ENCODE assay signal across 13 cellular contexts in the genomic region with DNA sequence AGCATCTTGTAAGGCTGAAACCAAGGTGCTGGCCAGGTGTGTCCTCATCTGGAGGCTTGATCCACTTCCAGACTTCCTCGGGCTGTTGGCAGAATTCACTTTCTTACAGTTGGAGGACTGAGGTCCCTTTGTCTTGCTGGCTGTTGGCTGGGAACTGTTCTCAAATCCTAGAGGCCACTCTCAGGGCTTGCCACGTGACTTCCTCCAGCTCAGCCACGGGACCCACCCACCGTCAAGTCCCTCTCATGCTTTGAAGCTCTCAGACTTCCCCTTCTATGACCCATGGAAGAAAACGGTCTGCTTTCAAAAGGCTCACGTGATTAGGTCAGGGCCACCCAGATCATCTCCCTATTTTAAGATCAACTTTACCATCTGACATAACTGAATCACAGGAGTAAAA.
DNase-seq lines count a peak whose midpoint lies in the region; ATAC-seq, FAIRE-seq and TF ChIP-seq lines count a peak whose summit lies in the region.
"Had no signal": no experiment of that assay in that cellular context is flagged by ENCODE, and none has a peak within 500 bp of the region (broad histone marks: within the 10 kb centered on the region; RNA-seq: fewer than 3 reads in every experiment).

No MANE protein-coding gene starts in this region.

- no peak overlapping the region for H3K27ac ChIP-seq in DOHH2 (ENCODE audit: low read depth, low read length)
- no peak overlapping the region for H3K27ac ChIP-seq in Karpas-422 (ENCODE audit: low read length)
- H3K27ac ChIP-seq: gastroesophageal sphincter had no signal

- H3K4me1 Mint-ChIP-seq in effector memory CD8-positive, alpha-beta T cell (ENCODE audit: low read depth in 2 of 2), result peaks cover 12 to 14% of the 10 kb centered on the region in 2 donors

- no peaks in the 10 kb centered on the region for H3K36me3 ChIP-seq in DOHH2 (ENCODE audit: control insufficient read depth, low read length)
- H3K36me3 ChIP-seq in Karpas-422 (ENCODE audit: insufficient read depth, low read length), result no peaks in the 10 kb centered on the region
- H3K36me3 ChIP-seq: gastroesophageal sphincter had no signal

- peak overlapping the region; percentile 19; the same call in 1 of the 2 replicates for H3K4me2 ChIP-seq in DOHH2 (ENCODE audit: low read length)
- H3K4me2 ChIP-seq in Karpas-422 (ENCODE audit: low read depth, low read length, poor library complexity, severe bottlenecking), result no peak overlapping the region

- H3K36me3 Mint-ChIP-seq in effector memory CD8-positive, alpha-beta T cell (ENCODE audit: insufficient read depth), result peaks cover 5% of the 10 kb centered on the region

- no peak overlapping the region for H3K9ac ChIP-seq in Karpas-422 (ENCODE audit: low read length)

- ATAC-seq in GM18868 (IDR thresholded peaks at IDR 0.05; ENCODE audit: unreplicated experiment) (peak; percentile 54), Right ventricle myocardium inferior (no peak), GM18511 (IDR thresholded peaks at IDR 0.05; ENCODE audit: unreplicated experiment) (no peak)
- ATAC-seq in effector memory CD8-positive, alpha-beta T cell (replicated peaks), result no peak
- ATAC-seq: gastroesophageal sphincter had no signal

- H3K27me3 Mint-ChIP-seq in effector memory CD8-positive, alpha-beta T cell, result no peaks in the 10 kb centered on the region

- no peaks in the 10 kb centered on the region for H3K9me3 Mint-ChIP-seq in effector memory CD8-positive, alpha-beta T cell

- H3K27me3 ChIP-seq in DOHH2 (ENCODE audit: control insufficient read depth, low read length), result no peaks in the 10 kb centered on the region
- no peaks in the 10 kb centered on the region for H3K27me3 ChIP-seq in Karpas-422 (ENCODE audit: low read length)

- no peak overlapping the region for H3K4me3 Mint-ChIP-seq in effector memory CD8-positive, alpha-beta T cell
- H3K4me3 Mint-ChIP-seq: nephron had no signal

- H3K27ac Mint-ChIP-seq in effector memory CD8-positive, alpha-beta T cell, result peak overlapping the region; percentile 44 to 77
- H3K27ac Mint-ChIP-seq: nephron had no signal

- H3K4me1 ChIP-seq in DOHH2 (ENCODE audit: control insufficient read depth, low read length), result peaks cover 9% of the 10 kb centered on the region
- no peaks in the 10 kb centered on the region for H3K4me1 ChIP-seq in Karpas-422 (ENCODE audit: low read length)
- H3K4me1 ChIP-seq: Caco-2 had no signal

- no peak for FAIRE-seq in HTR-8/SVneo (lab: Jason Lieb, UNC)
- FAIRE-seq: astrocyte had no signal

- intact Hi-C loops in Right ventricle myocardium inferior (cut with DNase I), result loop anchor here (5.0 kb wide), 1 partner anchor 275 kb away; no protein-coding TSS in a partner anchor

- H3K9me2 ChIP-seq in DOHH2 (replicated peaks; ENCODE audit: control insufficient read depth, low read length), result no peaks in the 10 kb centered on the region
- no peaks in the 10 kb centered on the region for H3K9me2 ChIP-seq in Karpas-422 (replicated peaks; ENCODE audit: insufficient read depth, low read length)

- peak; percentile 47 for DNase-seq in Karpas-422
- DNase-seq in effector memory CD8-positive, alpha-beta T cell, result no peak
- DNase-seq in HTR-8/SVneo (ENCODE audit: insufficient read length, low spot score), result no peak
- DNase-seq in Right ventricle myocardium inferior (ENCODE audit: missing footprints), result no peak
- DNase-seq in amniotic stem cell (lab: John Stamatoyannopoulos, UW), result no peak
- DNase-seq: Caco-2, NCI-H187 had no signal

- TF ChIP-seq CTCF in DOHH2 (IDR thresholded peaks at IDR 0.05; ENCODE audit: low read depth, low read length, poor library complexity, severe bottlenecking), result no peak

- H4K20me1 ChIP-seq in DOHH2 (ENCODE audit: control insufficient read depth, insufficient read depth, low read depth, low read length) (no peaks in the 10 kb centered on the region), Karpas-422 (ENCODE audit: insufficient read depth, low read depth, low read length) (no peaks in the 10 kb centered on the region)

- no peaks in the 10 kb centered on the region for H3F3A ChIP-seq in DOHH2 (ENCODE audit: control insufficient read depth, insufficient read depth)

- H3K4me3 ChIP-seq in DOHH2 (ENCODE audit: low read length), result no peak overlapping the region
- H3K4me3 ChIP-seq in Karpas-422 (ENCODE audit: low read length), result no peak overlapping the region
- H3K4me3 ChIP-seq: gastroesophageal sphincter had no signal

- H3K9me3 ChIP-seq in DOHH2 (ENCODE audit: control insufficient read depth, insufficient read depth, low read length) (no peaks in the 10 kb centered on the region), Karpas-422 (ENCODE audit: low read length) (no peaks in the 10 kb centered on the region)
- H3K9me3 ChIP-seq: Caco-2 had no signal

- H2AFZ ChIP-seq in Karpas-422 (ENCODE audit: low read length), result no peak overlapping the region

- H3K79me2 ChIP-seq in DOHH2 (ENCODE audit: control insufficient read depth, low read length) (no peaks in the 10 kb centered on the region), Karpas-422 (ENCODE audit: low read length) (no peaks in the 10 kb centered on the region)
